In genomic region chr22:49606562-49606961, GRCh38 we compare ENCODE assay signal across 22 cellular contexts.
"Had no signal": no experiment of that assay in that cellular context is flagged by ENCODE, and none has a peak within 500 bp of the region (broad histone marks: within the 10 kb centered on the region; RNA-seq: fewer than 3 reads in every experiment).

No MANE protein-coding gene starts in this region.

- H3K9me3 ChIP-seq: colonic mucosa, gastrocnemius medialis had no signal

- H3K4me3 ChIP-seq: colonic mucosa, esophagus squamous epithelium, gastrocnemius medialis, heart right ventricle, lower lobe of right lung had no signal

- ATAC-seq: effector memory CD8-positive, alpha-beta T cell; esophagus mucosa; gastrocnemius medialis; heart right ventricle; left colon; left lobe of liver; left ventricle myocardium superior; lower lobe of right lung had no signal

- H3K27ac ChIP-seq: colonic mucosa, epithelial cell of prostate, esophagus squamous epithelium, gastrocnemius medialis, heart right ventricle, lower lobe of right lung had no signal

- H3K4me1 ChIP-seq: colonic mucosa, esophagus squamous epithelium, gastrocnemius medialis, heart right ventricle, lower lobe of right lung had no signal

- H3K4me1 Mint-ChIP-seq: endodermal cell had no signal

- H3K27me3 Mint-ChIP-seq: dendritic cell treated with granulocyte-macrophage colony-stimulating factor and Interleukin-4, amounts not matched to agents 40 ng/mL and 50 ng/mL, for 4 days; effector memory CD8-positive, alpha-beta T cell had no signal

- H3K27me3 ChIP-seq: colonic mucosa, esophagus squamous epithelium, gastrocnemius medialis, heart right ventricle had no signal

- H3K27ac Mint-ChIP-seq: dendritic cell treated with granulocyte-macrophage colony-stimulating factor and Interleukin-4, amounts not matched to agents 40 ng/mL and 50 ng/mL, for 4 days; effector memory CD8-positive, alpha-beta T cell; endodermal cell had no signal

- DNase-seq: colonic mucosa; cortex of kidney; effector CD8-positive, alpha-beta T cell; effector memory CD8-positive, alpha-beta T cell; endodermal cell; erythroblast; esophagus squamous epithelium; foreskin fibroblast; foreskin melanocyte; gastrocnemius medialis; glutamatergic neuron; heart right ventricle; hippocampal formation; left colon; left ventricle myocardium superior; lower lobe of right lung; mesenchymal stem cell; midbrain had no signal

- H3K36me3 ChIP-seq: colonic mucosa, esophagus squamous epithelium, gastrocnemius medialis, heart right ventricle, lower lobe of right lung had no signal

- H3K4me3 Mint-ChIP-seq: dendritic cell treated with granulocyte-macrophage colony-stimulating factor and Interleukin-4, amounts not matched to agents 40 ng/mL and 50 ng/mL, for 4 days; effector memory CD8-positive, alpha-beta T cell; endodermal cell had no signal
